Comparison of ENCODE assay signal across 12 cellular contexts in the genomic region with DNA sequence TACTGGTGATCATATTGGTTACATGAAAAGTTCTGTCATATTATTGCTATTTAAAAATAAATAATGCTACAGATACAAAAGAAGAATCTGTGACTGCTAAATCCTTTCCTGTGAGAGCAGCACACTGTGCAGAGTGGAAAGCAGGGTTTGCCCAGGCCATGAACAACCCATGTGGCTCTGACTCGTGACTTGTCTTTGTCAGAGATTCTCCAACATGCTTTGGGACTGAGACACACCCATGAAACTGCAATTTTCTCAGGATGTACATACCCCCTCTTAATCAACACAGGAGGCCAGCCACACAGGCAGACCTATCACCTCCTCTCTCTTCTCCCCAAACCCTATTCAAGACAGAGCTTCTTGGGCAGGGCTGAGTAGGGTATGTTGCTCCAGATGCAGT.
"Had no signal": no experiment of that assay in that cellular context is flagged by ENCODE, and none has a peak within 500 bp of the region (broad histone marks: within the 10 kb centered on the region; RNA-seq: fewer than 3 reads in every experiment).

No MANE protein-coding gene starts in this region.

- H3K9me3 ChIP-seq: body of pancreas had no signal

- H3K27ac ChIP-seq: body of pancreas had no signal

- H3K4me3 ChIP-seq: body of pancreas had no signal

- H3K27me3 ChIP-seq: body of pancreas had no signal

- DNase-seq: activated CD4-positive, alpha-beta T cell treated with anti-CD3 and anti-CD28 coated beads, Interleukin-2, amount 50 U/mL, for 4 hours; activated CD4-positive, CD25-positive, alpha-beta regulatory T cell treated with anti-CD3 and anti-CD28 coated beads, Interleukin-2, amount 50 U/mL, for 72 hours; activated CD8-positive, alpha-beta memory T cell treated with anti-CD3 and anti-CD28 coated beads, Interleukin-2, amount 10 ng/mL, durations not matched to agents 7 days and 5 days; activated effector memory CD4-positive, alpha-beta T cell treated with anti-CD3 and anti-CD28 coated beads, Interleukin-2, amount 50 U/mL, for 16 hours; activated T-cell treated with anti-CD3 and anti-CD28 coated beads, Interleukin-2, amount 50 U/mL, for 24 hours; amniotic stem cell; body of pancreas; cortex of kidney; effector CD8-positive, alpha-beta T cell; nephron progenitor cell; stimulated activated CD4-positive, alpha-beta T cell treated with anti-CD3 and anti-CD28 coated beads, Interleukin-2, amount 100 ng/mL, for 24 hours; stimulated activated naive B cell treated with anti-CD40 and anti-IgM and Interleukin-4, amounts not matched to agents 10 μg/mL and 1 μg/mL and 100 μg/mL, for 72 hours had no signal

- H3K4me1 ChIP-seq: body of pancreas had no signal
